24 cellular contexts compared by ENCODE assay signal in the genomic region with DNA sequence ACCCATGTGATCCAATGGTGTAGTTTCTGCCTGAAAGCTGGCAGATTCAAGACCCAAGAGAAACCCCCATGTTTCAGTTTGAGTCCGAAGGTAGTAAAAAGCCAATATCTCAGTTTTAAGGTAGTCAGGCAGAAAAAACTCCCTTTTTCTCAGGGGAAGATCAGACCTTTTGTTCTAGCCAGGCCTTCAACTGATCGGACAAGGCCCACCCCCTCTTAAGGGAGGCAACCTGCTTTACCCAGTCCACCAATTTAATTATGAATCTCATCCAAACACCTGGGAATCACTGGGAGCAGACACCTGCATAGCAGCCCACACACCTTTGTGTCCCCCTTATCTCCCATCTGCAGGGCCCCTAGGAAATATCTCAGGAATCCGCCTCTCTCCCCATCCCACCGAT.
"Had no signal": no experiment of that assay in that cellular context is flagged by ENCODE, and none has a peak within 500 bp of the region (broad histone marks: within the 10 kb centered on the region; RNA-seq: fewer than 3 reads in every experiment).

No MANE protein-coding gene starts in this region.

- ATAC-seq: Panc1 had no signal

- H3K9ac ChIP-seq: SK-N-SH had no signal

- H3K4me2 ChIP-seq: SK-N-SH had no signal

- DNase-seq: Kasumi-1, KG1, MM.1S, NCI-H1048, NCI-H1105, NCI-H1417 treated with DMSO at 0.1 percent for 48 hours, NCI-H146, NCI-H1694 treated with DMSO at 0.1 percent for 48 hours, NCI-H1930, NCI-H2081, NCI-H2107, NCI-H226, NCI-H446, NCI-H510A, NCI-H524 treated with DMSO at 0.1 percent for 48 hours, NCI-H69, NCI-H774, SHP77, SK-N-SH, SW 1271, T-helper 1 cell had no signal

- H3K27ac ChIP-seq: HL-60, RWPE1 had no signal

- H3K9me2 ChIP-seq: SK-N-SH had no signal

- H3K9me3 ChIP-seq: SK-N-SH had no signal
